15 cellular contexts compared by ENCODE assay signal in the genomic region with DNA sequence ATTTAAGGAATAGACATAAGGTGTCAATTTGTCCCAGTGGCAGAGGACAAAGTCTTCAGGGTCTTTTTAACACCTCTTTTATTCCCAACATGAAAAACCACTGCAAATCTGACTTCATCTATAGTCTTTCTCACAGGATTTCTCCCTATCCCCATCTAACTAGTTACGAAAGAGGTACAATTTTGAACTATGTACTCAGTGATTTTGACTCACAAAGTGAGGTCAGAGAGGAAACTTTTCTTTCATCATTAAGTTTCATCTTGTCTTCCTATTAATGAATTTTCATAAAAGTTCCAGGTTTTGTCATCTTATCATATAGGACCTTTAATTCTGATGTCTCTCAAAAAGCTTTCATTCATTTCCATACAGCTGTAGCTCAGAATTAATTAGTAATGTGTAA.
DNase-seq lines count a peak whose midpoint lies in the region; ATAC-seq and TF ChIP-seq lines count a peak whose summit lies in the region.
"Had no signal": no experiment of that assay in that cellular context is flagged by ENCODE, and none has a peak within 500 bp of the region (broad histone marks: within the 10 kb centered on the region; RNA-seq: fewer than 3 reads in every experiment).

No MANE protein-coding gene starts in this region.

- peaks cover 83% of the 10 kb centered on the region for H3K79me2 ChIP-seq in SK-N-SH (ENCODE audit: insufficient read depth)

- ATAC-seq in SK-N-SH treated with all-trans-retinoic acid at 6 μM for 48 hours (no peak), naive B cell (ENCODE audit: low read depth in 2 of 2) (no peak), GM21423 (IDR thresholded peaks at IDR 0.05; ENCODE audit: unreplicated experiment) (no peak)
- ATAC-seq in central memory CD8-positive, alpha-beta T cell (replicated peaks; ENCODE audit: extremely low read depth, poor library complexity, severe bottlenecking), result no peak

- H3K9me3 ChIP-seq in SK-N-SH, result no peaks in the 10 kb centered on the region

- TF ChIP-seq CTCF in SK-N-SH (IDR thresholded peaks at IDR 0.05), result no peak

- no peak for TF ChIP-seq RAD21 in SK-N-SH (IDR thresholded peaks at IDR 0.05; ENCODE audit: low read length)

- H3K27ac ChIP-seq in SK-N-SH (ENCODE audit: low read depth in 2 of 2, low read length in 1 of 2), result peak overlapping the region; percentile 4 to 70; a peak in 3 of 4 replicates

- POLR2A ChIA-PET in SK-N-SH (lab: Yijun Ruan, JAX), result no interaction called here

- no peak overlapping the region for H3K4me3 Mint-ChIP-seq in central memory CD8-positive, alpha-beta T cell
- peak overlapping the region in 6 of 8 donors; percentile 58 to 74 (median 70) for H3K4me3 Mint-ChIP-seq in naive B cell
- H3K4me3 Mint-ChIP-seq: H9 had no signal

- no peaks in the 10 kb centered on the region for H3K27me3 ChIP-seq in SK-N-SH (ENCODE audit: insufficient read depth)

- CTCF ChIA-PET in SK-N-SH (lab: Yijun Ruan, JAX), result interaction anchor here (0.8 to 1.2 kb wide), 2 partner anchors 22 to 249 kb away, joined by 3 to 5 read pairs; no protein-coding TSS in a partner anchor

- peaks cover 0 to 6% of the 10 kb centered on the region in 2 experiments for H3K36me3 ChIP-seq in SK-N-SH (replicated peaks in 1 of 2; ENCODE audit: control insufficient read depth in 1 of 2, insufficient read depth in 2 of 2, low read length in 1 of 2)

- H3K4me1 ChIP-seq in SK-N-SH (ENCODE audit: control insufficient read depth in 1 of 2, insufficient read depth in 2 of 2, low read depth in 1 of 2, low read length in 1 of 2), result peaks cover 5 to 7% of the 10 kb centered on the region in 2 experiments; a peak in 3 of 4 replicates

- peaks cover 3% of the 10 kb centered on the region for H3K36me3 Mint-ChIP-seq in central memory CD8-positive, alpha-beta T cell (ENCODE audit: insufficient read depth)
- H3K36me3 Mint-ChIP-seq in naive B cell, result peaks cover 0 to 5% of the 10 kb centered on the region in 2 donors

- H4K20me1 ChIP-seq in SK-N-SH (ENCODE audit: insufficient read depth), result peaks cover 29% of the 10 kb centered on the region

- H3K27me3 Mint-ChIP-seq in central memory CD8-positive, alpha-beta T cell, result no peaks in the 10 kb centered on the region
- no peaks in the 10 kb centered on the region for H3K27me3 Mint-ChIP-seq in naive B cell

- TF ChIP-seq EP300 in SK-N-SH (IDR thresholded peaks at IDR 0.05; ENCODE audit: borderline replicate concordance in 1 of 2, low read depth in 1 of 2, low read length in 1 of 2), result no peak

- 94% methylated on average over 1 of the region's 1 CpG for WGBS in SK-N-SH (ENCODE audit: low lambda C conversion rate)

- no peaks in the 10 kb centered on the region for H3K9me2 ChIP-seq in SK-N-SH

- H3K9ac ChIP-seq in SK-N-SH, result no peak overlapping the region

- peaks cover 5% of the 10 kb centered on the region for H3F3A ChIP-seq in SK-N-SH (replicated peaks; ENCODE audit: insufficient read depth)

- H3K27ac Mint-ChIP-seq in central memory CD8-positive, alpha-beta T cell (ENCODE audit: low read depth), result peak overlapping the region; percentile 33
- H3K27ac Mint-ChIP-seq in naive B cell, result peak overlapping the region; percentile 76 to 92 (median 87)

- no peaks in the 10 kb centered on the region for H3K9me3 Mint-ChIP-seq in central memory CD8-positive, alpha-beta T cell
- H3K9me3 Mint-ChIP-seq in naive B cell, result no peaks in the 10 kb centered on the region
- H3K9me3 Mint-ChIP-seq: H9 had no signal

- H2AFZ ChIP-seq in SK-N-SH (ENCODE audit: low read depth), result no peak overlapping the region

- H3K4me2 ChIP-seq in SK-N-SH, result no peak overlapping the region

- peaks cover 28% of the 10 kb centered on the region for H3K4me1 Mint-ChIP-seq in central memory CD8-positive, alpha-beta T cell
- peaks cover 28 to 51% (median 47%) of the 10 kb centered on the region in 3 donors for H3K4me1 Mint-ChIP-seq in naive B cell

- no peak for DNase-seq in SK-N-SH
- DNase-seq in LHCN-M2 (ENCODE audit: low read depth), result peak; percentile 17
- DNase-seq in central memory CD8-positive, alpha-beta T cell (ENCODE audit: low spot score in 2 of 2), result no peak
- no peak for DNase-seq in naive B cell
- no peak for DNase-seq in UCSD-AML1 (lab: John Stamatoyannopoulos, UW; ENCODE audit: unreplicated experiment)
- DNase-seq in NCI-H69 (lab: John Stamatoyannopoulos, UW), result no peak
- DNase-seq: Calu3, dermis blood vessel endothelial cell, H9, NCI-H2081, Right ventricle myocardium superior, small intestine had no signal

- H3K4me3 ChIP-seq in SK-N-SH (ENCODE audit: low read depth in 2 of 2, low read length in 1 of 2), result no peak overlapping the region
- H3K4me3 ChIP-seq: lung had no signal

TF ChIP-seq in SK-N-SH, 30 proteins besides CTCF, POLR2A, EP300 and RAD21:
- TF ChIP-seq, protein P1, sequence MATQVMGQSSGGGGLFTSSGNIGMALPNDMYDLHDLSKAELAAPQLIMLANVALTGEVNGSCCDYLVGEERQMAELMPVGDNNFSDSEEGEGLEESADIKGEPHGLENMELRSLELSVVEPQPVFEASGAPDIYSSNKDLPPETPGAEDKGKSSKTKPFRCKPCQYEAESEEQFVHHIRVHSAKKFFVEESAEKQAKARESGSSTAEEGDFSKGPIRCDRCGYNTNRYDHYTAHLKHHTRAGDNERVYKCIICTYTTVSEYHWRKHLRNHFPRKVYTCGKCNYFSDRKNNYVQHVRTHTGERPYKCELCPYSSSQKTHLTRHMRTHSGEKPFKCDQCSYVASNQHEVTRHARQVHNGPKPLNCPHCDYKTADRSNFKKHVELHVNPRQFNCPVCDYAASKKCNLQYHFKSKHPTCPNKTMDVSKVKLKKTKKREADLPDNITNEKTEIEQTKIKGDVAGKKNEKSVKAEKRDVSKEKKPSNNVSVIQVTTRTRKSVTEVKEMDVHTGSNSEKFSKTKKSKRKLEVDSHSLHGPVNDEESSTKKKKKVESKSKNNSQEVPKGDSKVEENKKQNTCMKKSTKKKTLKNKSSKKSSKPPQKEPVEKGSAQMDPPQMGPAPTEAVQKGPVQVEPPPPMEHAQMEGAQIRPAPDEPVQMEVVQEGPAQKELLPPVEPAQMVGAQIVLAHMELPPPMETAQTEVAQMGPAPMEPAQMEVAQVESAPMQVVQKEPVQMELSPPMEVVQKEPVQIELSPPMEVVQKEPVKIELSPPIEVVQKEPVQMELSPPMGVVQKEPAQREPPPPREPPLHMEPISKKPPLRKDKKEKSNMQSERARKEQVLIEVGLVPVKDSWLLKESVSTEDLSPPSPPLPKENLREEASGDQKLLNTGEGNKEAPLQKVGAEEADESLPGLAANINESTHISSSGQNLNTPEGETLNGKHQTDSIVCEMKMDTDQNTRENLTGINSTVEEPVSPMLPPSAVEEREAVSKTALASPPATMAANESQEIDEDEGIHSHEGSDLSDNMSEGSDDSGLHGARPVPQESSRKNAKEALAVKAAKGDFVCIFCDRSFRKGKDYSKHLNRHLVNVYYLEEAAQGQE (IDR thresholded peaks at IDR 0.05; ENCODE audit: low read depth, low read length), result no peak
- no peak for TF ChIP-seq POLR2AphosphoS5 (IDR thresholded peaks at IDR 0.05; ENCODE audit: low read depth, low read length)
- TF ChIP-seq RFX5 (IDR thresholded peaks at IDR 0.05; ENCODE audit: low read length), result no peak
- TF ChIP-seq ELF1 (IDR thresholded peaks at IDR 0.05), result no peak
- TF ChIP-seq SIN3A (IDR thresholded peaks at IDR 0.05; ENCODE audit: borderline replicate concordance, low read depth, low read length), result no peak
- no peak for TF ChIP-seq SMC3 (IDR thresholded peaks at IDR 0.05; ENCODE audit: low read depth, low read length)
- no peak for TF ChIP-seq TEAD4 (IDR thresholded peaks at IDR 0.05; ENCODE audit: borderline replicate concordance, insufficient read depth)
- no peak for TF ChIP-seq YY1 (IDR thresholded peaks at IDR 0.05; ENCODE audit: low read depth)
- TF ChIP-seq FOSL2 (IDR thresholded peaks at IDR 0.05; ENCODE audit: borderline replicate concordance, low read depth), result no peak

TF ChIP-seq in SK-N-SH treated with all-trans-retinoic acid at 6 μM for 48 hours, 23 proteins besides CTCF, POLR2A, EP300 and RAD21:
- TF ChIP-seq ZNF565 (CRISPR knock-in tag; conservative IDR thresholded peaks at IDR 0.05; ENCODE audit: low read depth), result no peak
